8 cellular contexts compared by ENCODE assay signal in genomic region chr6:34663887-34664269, GRCh38. TPM values are rescaled to one million over a fixed set of nuclear protein-coding genes. Genes with fewer than 3 reads are reported as not detected.
DNase-seq lines count a peak whose midpoint lies in the region; ATAC-seq and TF ChIP-seq lines count a peak whose summit lies in the region.

No MANE protein-coding gene starts in this region.

- DNase-seq in KBM-7, result peak; percentile 52
- peak; percentile 44 for DNase-seq in amniotic epithelial cell (ENCODE audit: low read depth)
- no peak for DNase-seq in NCI-H69 (lab: John Stamatoyannopoulos, UW)
- no peak for DNase-seq in dedifferentiated amniotic fluid mesenchymal stem cell (ENCODE audit: extremely low spot score)

- in situ Hi-C loops in KBM-7 (cut with MboI; ENCODE audit: low pct_unique_long_range_greater_than_20kb, low sequenced_read_pairs), result no loop called here

- peak overlapping the region; percentile 20; the same call in 1 of the 2 replicates for H3K27ac ChIP-seq in C4-2B
- H3K27ac ChIP-seq in mesodermal cell (ENCODE audit: low read depth, low read length, severe bottlenecking), result peak overlapping the region; percentile 59

- ATAC-seq in HG03520 (IDR thresholded peaks at IDR 0.05; ENCODE audit: unreplicated experiment) (no peak), GM21381 (IDR thresholded peaks at IDR 0.05; ENCODE audit: unreplicated experiment) (no peak)

- WGBS in mesodermal cell (ENCODE audit: insufficient coverage in 2 of 2), 2 experiments, result 73 to 86% methylated on average over 3 of the region's 4 CpGs

- H3K4me1 ChIP-seq in mesodermal cell (ENCODE audit: control insufficient read depth, insufficient read depth, low read length, poor library complexity, severe bottlenecking), result peaks cover 12% of the 10 kb centered on the region

- no peak for TF ChIP-seq CTCF in C4-2B (conservative IDR thresholded peaks at IDR 0.05)

- no peak overlapping the region for H3K4me3 ChIP-seq in mesodermal cell (ENCODE audit: extremely low read depth, insufficient read depth, low read length, poor library complexity, severe bottlenecking)

- no peaks in the 10 kb centered on the region for H3K9me3 ChIP-seq in mesodermal cell (ENCODE audit: control insufficient read depth, low read length)

- peaks cover 3% of the 10 kb centered on the region for H3K36me3 ChIP-seq in mesodermal cell (ENCODE audit: control insufficient read depth, insufficient read depth, low read length)

RNA-seq across cellular contexts. Expression of gene ILRUN, which starts 32.7 kb away (rescaled TPM):
- 39.3 TPM for polyA plus RNA-seq in mesodermal cell (2013, experiment 1 of 2)
- 35.9 TPM for polyA plus RNA-seq in mesodermal cell (2013, experiment 2 of 2)

Comparison
In these comparisons a context has a peak if more than half of its experiments do, and no peak if none do; other contexts are left out.
1. DNase-seq: peak in KBM-7 (single experiment) and amniotic epithelial cell (single experiment); none in NCI-H69 (single experiment) and dedifferentiated amniotic fluid mesenchymal stem cell (single experiment).